ENCODE assay signal across 1 cellular context in genomic region chr2:219592721-219593120, GRCh38.
TF ChIP-seq lines count a peak whose summit lies in the region.

No MANE protein-coding gene starts in this region.

TF ChIP-seq in K562, 482 proteins besides CTCF, POLR2A, EP300 and RAD21:
- no peak for TF ChIP-seq POLR2G (IDR thresholded peaks at IDR 0.05; ENCODE audit: low read depth, low read length)
- no peak for TF ChIP-seq ZBTB12 (CRISPR knock-in tag; IDR thresholded peaks at IDR 0.05)
- TF ChIP-seq ARID3A (IDR thresholded peaks at IDR 0.05; ENCODE audit: borderline replicate concordance, low read depth, low read length): no peak
- no peak for TF ChIP-seq CREB3 (tag; conservative IDR thresholded peaks at IDR 0.05; ENCODE audit: low read depth)
- no peak for TF ChIP-seq RB1 (IDR thresholded peaks at IDR 0.05; ENCODE audit: low read depth)
